23 cellular contexts compared by ENCODE assay signal in genomic region chr3:103372031-103372430, GRCh38.
"Had no signal": no experiment of that assay in that cellular context is flagged by ENCODE, and none has a peak within 500 bp of the region (broad histone marks: within the 10 kb centered on the region; RNA-seq: fewer than 3 reads in every experiment).

No MANE protein-coding gene starts in this region.

- H3K27me3 ChIP-seq: SJSA1 had no signal

- DNase-seq: IMR-90, Kasumi-1, MV-4-11, NCI-H1048, NCI-H1105, NCI-H1417, NCI-H1436 treated with DMSO at 0.1 percent for 48 hours, NCI-H1694, NCI-H187 treated with DMSO at 0.1 percent for 48 hours, NCI-H2081, NCI-H2107, NCI-H2227 treated with DMSO at 0.1 percent for 48 hours, NCI-H510A treated with DMSO at 0.1 percent for 48 hours, NCI-H526, NCI-H82, Right ventricle myocardium superior, RPMI8226, SIG-M5 had no signal

- H3K4me3 ChIP-seq: K562, SJSA1, SK-N-MC had no signal

- H3K9me3 ChIP-seq: SJSA1 had no signal

- H3K4me1 ChIP-seq: SJSA1 had no signal

- H3K27ac ChIP-seq: KMS-11, SJSA1, SK-N-MC had no signal

- ATAC-seq: HepG2, K562 had no signal

- H3K36me3 ChIP-seq: SJSA1 had no signal
